In genomic region chr3:121463745-121464144, GRCh38 we compare ENCODE assay signal across 27 cellular contexts.
"Had no signal": no experiment of that assay in that cellular context is flagged by ENCODE, and none has a peak within 500 bp of the region (broad histone marks: within the 10 kb centered on the region; RNA-seq: fewer than 3 reads in every experiment).

No MANE protein-coding gene starts in this region.

- H3K4me3 ChIP-seq: breast epithelium, esophagus squamous epithelium, ovary, prostate gland, sigmoid colon, suprapubic skin, tibial artery, upper lobe of right lung had no signal

- ATAC-seq: activated naive CD8-positive, alpha-beta T cell treated with anti-CD3 and anti-CD28 coated beads, Interleukin-2, amount 50 U/mL, for 24 hours; left ventricle myocardium superior; upper lobe of right lung had no signal

- H3K27me3 ChIP-seq: breast epithelium, esophagus squamous epithelium, neutrophil, ovary, sigmoid colon, suprapubic skin, tibial artery, upper lobe of right lung had no signal

- H3K36me3 ChIP-seq: breast epithelium, esophagus squamous epithelium, ovary, prostate gland, sigmoid colon, suprapubic skin, tibial artery, upper lobe of right lung had no signal

- H3K9me3 ChIP-seq: breast epithelium, esophagus squamous epithelium, neutrophil, ovary, prostate gland, sigmoid colon, suprapubic skin, tibial artery, upper lobe of right lung had no signal

- DNase-seq: activated CD4-positive, alpha-beta memory T cell treated with anti-CD3 and anti-CD28 coated beads for 36 hours; activated CD4-positive, alpha-beta T cell treated with anti-CD3 and anti-CD28 coated beads, Interleukin-2, amount 10 ng/mL, durations not matched to agents 24 days and 14 days; activated CD4-positive, CD25-positive, alpha-beta regulatory T cell treated with anti-CD3 and anti-CD28 coated beads, Interleukin-2, amount 50 U/mL, for 72 hours; activated CD8-positive, alpha-beta memory T cell treated with anti-CD3 and anti-CD28 coated beads, Interleukin-2, amount 50 U/mL, for 4 hours; activated gamma-delta T cell treated with Interleukin-2 at 50 U/mL for 16 hours; activated naive CD8-positive, alpha-beta T cell treated with anti-CD3 and anti-CD28 coated beads, Interleukin-2, amount 50 U/mL, for 24 hours; activated T-cell treated with anti-CD3 and anti-CD28 coated beads, Interleukin-2, amount 50 U/mL, for 24 hours; central memory CD4-positive, alpha-beta T cell; dermis blood vessel endothelial cell; effector CD4-positive, alpha-beta T cell; esophagus squamous epithelium; foreskin melanocyte; islet precursor cell; left ventricle myocardium superior; nephron progenitor cell; ovary; retina; sigmoid colon; stimulated activated naive CD4-positive, alpha-beta T cell; T-helper 2 cell; tibial artery; upper lobe of right lung had no signal

- H3K27ac ChIP-seq: breast epithelium, epithelial cell of prostate, neutrophil, ovary, prostate gland, sigmoid colon, suprapubic skin, tibial artery, upper lobe of right lung had no signal

- H3K4me1 ChIP-seq: breast epithelium, prostate gland, sigmoid colon, suprapubic skin, tibial artery, upper lobe of right lung had no signal
